In genomic region chrX:103794117-103794516, GRCh38 we compare ENCODE assay signal across 26 cellular contexts. TPM values are rescaled to one million over a fixed set of nuclear protein-coding genes. Genes with fewer than 3 reads are reported as not detected.
A peak's percentile ranks its signal among the peaks of the same experiment; 100 is the strongest.
DNase-seq lines count a peak whose midpoint lies in the region; TF ChIP-seq lines count a peak whose summit lies in the region.
"Had no signal": no experiment of that assay in that cellular context is flagged by ENCODE, and none has a peak within 500 bp of the region (broad histone marks: within the 10 kb centered on the region; RNA-seq: fewer than 3 reads in every experiment).

No MANE protein-coding gene starts in this region.

- no peaks in the 10 kb centered on the region for H3K36me3 ChIP-seq in mesodermal cell (ENCODE audit: control insufficient read depth, insufficient read depth, low read length)
- H3K36me3 ChIP-seq: upper lobe of right lung had no signal

- H3K4me3 Mint-ChIP-seq in HFFc6, result peak overlapping the region; percentile 89
- H3K4me3 Mint-ChIP-seq: activated CD4-positive, alpha-beta T cell treated with anti-CD3 and anti-CD28 coated beads, Interleukin-2, amount 10 ng/mL, durations not matched to agents 7 days and 5 days had no signal

- H3K27ac Mint-ChIP-seq in HFFc6, result peak overlapping the region; percentile 80
- H3K27ac Mint-ChIP-seq: activated CD4-positive, alpha-beta T cell treated with anti-CD3 and anti-CD28 coated beads, Interleukin-2, amount 10 ng/mL, durations not matched to agents 7 days and 5 days; activated naive CD4-positive, alpha-beta T cell treated with anti-CD3 and anti-CD28 coated beads, Interleukin-2, amount 50 U/mL, for 72 hours had no signal

- no peaks in the 10 kb centered on the region for H3K9me3 ChIP-seq in mesodermal cell (ENCODE audit: control insufficient read depth, low read length)
- H3K9me3 ChIP-seq: Caco-2, upper lobe of right lung had no signal

- H3K27ac ChIP-seq in caudate nucleus (ENCODE audit: low read depth, low read length) (peak overlapping the region; percentile 88), mesodermal cell (ENCODE audit: low read depth, low read length, severe bottlenecking) (peak overlapping the region; percentile 89), substantia nigra (ENCODE audit: low read depth, low read length, poor library complexity, severe bottlenecking) (peak overlapping the region; percentile 55)
- H3K27ac ChIP-seq: C4-2B, upper lobe of right lung had no signal

- no peaks in the 10 kb centered on the region; the same call in 1 of the 2 replicates for H3K27me3 Mint-ChIP-seq in HFFc6 (ENCODE audit: insufficient read depth)

- no peak overlapping the region for H3K4me3 ChIP-seq in mesodermal cell (ENCODE audit: extremely low read depth, insufficient read depth, low read length, poor library complexity, severe bottlenecking)
- H3K4me3 ChIP-seq: lung, upper lobe of right lung had no signal

- no peak for TF ChIP-seq CTCF in HFFc6 (IDR thresholded peaks at IDR 0.05)

- no peaks in the 10 kb centered on the region for H3K36me3 Mint-ChIP-seq in HFFc6 (ENCODE audit: low read depth)
- H3K36me3 Mint-ChIP-seq: activated naive CD4-positive, alpha-beta T cell treated with anti-CD3 and anti-CD28 coated beads, Interleukin-2, amount 50 U/mL, for 72 hours had no signal

- DNase-seq in HFFc6 (no peak), caudate nucleus (lab: John Stamatoyannopoulos, UW) (no peak), substantia nigra (lab: John Stamatoyannopoulos, UW) (no peak), dermis blood vessel endothelial cell (no peak)
- DNase-seq in effector CD4-positive, alpha-beta T cell, result no peak
- DNase-seq in activated CD4-positive, alpha-beta T cell treated with anti-CD3 and anti-CD28 coated beads for 48 hours, result no peak
- DNase-seq: activated CD4-positive, alpha-beta T cell treated with anti-CD3 and anti-CD28 coated beads, Interleukin-2, amount 10 ng/mL, durations not matched to agents 7 days and 5 days; activated effector memory CD4-positive, alpha-beta T cell treated with Interleukin-2 at 50 U/mL for 16 hours; activated T-cell treated with anti-CD3 and anti-CD28 coated beads, Interleukin-2, amount 50 U/mL, for 1 hour; Caco-2; central memory CD4-positive, alpha-beta T cell; KBM-7; left cardiac atrium; NCI-H1092 treated with DMSO at 0.1 percent for 48 hours; NCI-H1694 treated with DMSO at 0.1 percent for 48 hours; NCI-H2171; NCI-H510A; stimulated activated CD4-positive, alpha-beta T cell treated with anti-CD3 and anti-CD28 coated beads, Interleukin-15, amount 100 ng/mL, for 24 hours; stimulated activated CD4-positive, alpha-beta T cell treated with anti-CD3 and anti-CD28 coated beads, Interleukin-4, amount 100 ng/mL, for 4 hours; T1000; upper lobe of right lung had no signal

- peaks cover 3% of the 10 kb centered on the region for H3K4me1 ChIP-seq in mesodermal cell (ENCODE audit: control insufficient read depth, insufficient read depth, low read length, poor library complexity, severe bottlenecking)
- H3K4me1 ChIP-seq: Caco-2, upper lobe of right lung had no signal

- WGBS in mesodermal cell (ENCODE audit: insufficient coverage in 2 of 2), 2 experiments, result 100% methylated on average over 2 of the region's 4 CpGs; no CpG with 5 or more reads in 1 of the 2 experiments

- peaks cover 42% of the 10 kb centered on the region for H3K4me1 Mint-ChIP-seq in HFFc6 (ENCODE audit: low read depth)
- H3K4me1 Mint-ChIP-seq: activated CD4-positive, alpha-beta T cell treated with anti-CD3 and anti-CD28 coated beads, Interleukin-2, amount 10 ng/mL, durations not matched to agents 7 days and 5 days had no signal

- no peaks in the 10 kb centered on the region for H3K9me3 Mint-ChIP-seq in HFFc6
- H3K9me3 Mint-ChIP-seq: activated CD4-positive, alpha-beta T cell treated with anti-CD3 and anti-CD28 coated beads, Interleukin-2, amount 10 ng/mL, durations not matched to agents 7 days and 5 days; activated naive CD4-positive, alpha-beta T cell treated with anti-CD3 and anti-CD28 coated beads, Interleukin-2, amount 50 U/mL, for 72 hours had no signal

RNA-seq across cellular contexts. Expression of gene PLP1, which starts 17.5 kb away (rescaled TPM):
- 1 to 10 TPM in 1 of 6 experiments, under 1 TPM in 5; 0.12 to 1.2 (median 0.50) TPM for total RNA-seq in HFFc6 (2021; fragmentation: NEBNext Ultra II Directional; extraction: Animal tissue kit (Norgen Biotek cat#: 25700))
- 51.0 TPM for polyA plus RNA-seq in mesodermal cell (2013, experiment 1 of 2)
- 38.0 TPM for polyA plus RNA-seq in mesodermal cell (2013, experiment 2 of 2)
- total RNA-seq in dermis blood vessel endothelial cell, result 0.28 TPM in 1 of 2 replicates, not detected in the other
- total RNA-seq: activated CD4-positive, alpha-beta T cell treated with anti-CD3 and anti-CD28 coated beads, Interleukin-2, amount 10 ng/mL, durations not matched to agents 7 days and 5 days; activated naive CD4-positive, alpha-beta T cell treated with anti-CD3 and anti-CD28 coated beads, Interleukin-2, amount 50 U/mL, for 72 hours; M059J; upper lobe of right lung had no signal

RNA-seq across cellular contexts. Expression of gene RAB9B, which starts 37.9 kb away (rescaled TPM):
- total RNA-seq in HFFc6 (2021; fragmentation: NEBNext Ultra II Directional; extraction: Animal tissue kit (Norgen Biotek cat#: 25700)), result under 1 TPM; 0.14 to 0.40 (median 0.25) TPM
- polyA plus RNA-seq in mesodermal cell (2013, experiment 1 of 2), result 0.70 TPM
- polyA plus RNA-seq in mesodermal cell (2013, experiment 2 of 2), result 1.1 TPM
- total RNA-seq in dermis blood vessel endothelial cell, result 0.56 and 0.68 TPM in 2 replicates
